In the genomic region with DNA sequence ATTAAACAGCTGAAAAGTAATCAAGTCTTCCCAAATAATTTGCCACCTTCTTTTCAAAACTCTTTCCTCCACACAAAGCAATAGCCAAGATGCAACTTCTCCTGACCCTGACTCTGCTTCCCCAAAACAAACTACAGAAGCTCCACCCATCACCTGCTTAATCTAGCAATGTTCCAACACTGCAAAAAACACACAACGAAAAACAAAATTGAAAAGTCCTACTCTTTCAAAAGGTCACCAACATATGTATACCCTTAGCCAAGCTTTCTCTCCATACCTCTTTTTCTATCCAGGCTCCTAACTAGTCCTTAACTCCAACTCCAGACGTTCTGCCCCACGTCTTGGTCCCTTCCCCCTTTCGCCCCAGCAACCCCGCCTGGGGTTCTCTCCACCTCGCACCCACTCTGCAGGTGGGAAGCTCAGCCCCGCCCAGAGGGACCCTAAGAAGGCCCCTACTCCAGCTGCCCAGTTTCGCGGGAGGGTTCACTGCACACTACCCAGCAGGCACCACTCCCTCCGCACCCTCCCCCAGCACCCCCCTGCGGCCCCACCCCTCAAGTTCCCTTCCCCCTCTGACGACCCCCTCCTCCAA, we compare ENCODE assay signal across 8 cellular contexts.
DNase-seq lines count a peak whose midpoint lies in the region; ATAC-seq, FAIRE-seq and TF ChIP-seq lines count a peak whose summit lies in the region.

No MANE protein-coding gene starts in this region.

- peaks cover 33% of the 10 kb centered on the region for H3K36me3 Mint-ChIP-seq in activated naive CD8-positive, alpha-beta T cell treated with anti-CD3 and anti-CD28 coated beads, Interleukin-2, amount 50 U/mL, for 24 hours (ENCODE audit: low read depth)

- H3K27me3 ChIP-seq in GM06990 (replicated peaks; ENCODE audit: control insufficient read depth, insufficient read depth, low read length) = no peaks in the 10 kb centered on the region
- peaks cover 3% of the 10 kb centered on the region for H3K27me3 ChIP-seq in iPS-15b (ENCODE audit: control insufficient read depth, insufficient read depth, low read length)

- H3K9me3 ChIP-seq in iPS-15b (ENCODE audit: control insufficient read depth, insufficient read depth, low read length) = no peaks in the 10 kb centered on the region

- H3K4me3 Mint-ChIP-seq in activated naive CD8-positive, alpha-beta T cell treated with anti-CD3 and anti-CD28 coated beads, Interleukin-2, amount 50 U/mL, for 24 hours = peak overlapping the region; percentile 91

- peak overlapping the region; percentile 99 for H3K4me3 ChIP-seq in GM06990 (replicated peaks; ENCODE audit: low read depth, low read length)
- H3K4me3 ChIP-seq in iPS-15b (ENCODE audit: low read depth, low read length) = peak overlapping the region; percentile 74
- H3K4me3 ChIP-seq in skin epidermis = peak overlapping the region; percentile 59 to 96 (median 94)

- no peak for FAIRE-seq in H54 (lab: Jason Lieb, UNC)

- no peak for TF ChIP-seq POLR2A in H54 (IDR thresholded peaks at IDR 0.05; ENCODE audit: low read depth, low read length)

- ATAC-seq in activated naive CD8-positive, alpha-beta T cell treated with anti-CD3 and anti-CD28 coated beads, Interleukin-2, amount 50 U/mL, for 24 hours = peak; percentile 29

- H3K9me3 Mint-ChIP-seq in activated naive CD8-positive, alpha-beta T cell treated with anti-CD3 and anti-CD28 coated beads, Interleukin-2, amount 50 U/mL, for 24 hours = peaks cover 6% of the 10 kb centered on the region

- peaks cover 4% of the 10 kb centered on the region; the same call in 1 of the 2 replicates for H3K36me3 ChIP-seq in GM06990 (ENCODE audit: control insufficient read depth, insufficient read depth, low read length)
- H3K36me3 ChIP-seq in iPS-15b (ENCODE audit: control insufficient read depth, insufficient read depth, low read length) = no peaks in the 10 kb centered on the region

- peak overlapping the region; percentile 95 for H3K9ac ChIP-seq in iPS-15b (ENCODE audit: low read depth, low read length)

- DNase-seq in GM06990 (ENCODE audit: extremely low read depth, insufficient read length) (no peak), H54 (ENCODE audit: insufficient read length, low spot score) (peak; percentile 16), NCI-H526 treated with DMSO at 0.1 percent for 48 hours (lab: John Stamatoyannopoulos, UW) (peak; percentile 26), DMS153 (lab: John Stamatoyannopoulos, UW) (no peak), NCI-H2196 (lab: John Stamatoyannopoulos, UW; ENCODE audit: unreplicated experiment) (no peak)
- DNase-seq in activated naive CD8-positive, alpha-beta T cell treated with anti-CD3 and anti-CD28 coated beads, Interleukin-2, amount 50 U/mL, for 24 hours = peak; percentile 31

- peaks cover 60% of the 10 kb centered on the region for H3K4me1 Mint-ChIP-seq in activated naive CD8-positive, alpha-beta T cell treated with anti-CD3 and anti-CD28 coated beads, Interleukin-2, amount 50 U/mL, for 24 hours

- no peaks in the 10 kb centered on the region for H3K27me3 Mint-ChIP-seq in activated naive CD8-positive, alpha-beta T cell treated with anti-CD3 and anti-CD28 coated beads, Interleukin-2, amount 50 U/mL, for 24 hours

- H3K27ac ChIP-seq in skin epidermis = peak overlapping the region; percentile 74 to 98 (median 95)

- H3K4me1 ChIP-seq in iPS-15b (ENCODE audit: control insufficient read depth, insufficient read depth, low read length) = peaks cover 10% of the 10 kb centered on the region

- peak overlapping the region; percentile 94 for H3K27ac Mint-ChIP-seq in activated naive CD8-positive, alpha-beta T cell treated with anti-CD3 and anti-CD28 coated beads, Interleukin-2, amount 50 U/mL, for 24 hours

- TF ChIP-seq CTCF in GM06990 (IDR thresholded peaks at IDR 0.05; ENCODE audit: insufficient read depth, low read length, poor library complexity, severe bottlenecking) = no peak

Comparison
In these comparisons a context has a peak if more than half of its experiments do, and no peak if none do; other contexts are left out.
1. DNase-seq: peak in H54 (single experiment), NCI-H526 treated with DMSO at 0.1 percent for 48 hours (single experiment) and activated naive CD8-positive, alpha-beta T cell treated with anti-CD3 and anti-CD28 coated beads, Interleukin-2, amount 50 U/mL, for 24 hours (single experiment); none in GM06990 (single experiment), DMS153 (single experiment) and NCI-H2196 (single experiment).
2. Peak in every context shown above with its lines, with median percentiles within 50 percentile points of each other: H3K4me3 ChIP-seq.